In the genomic region with DNA sequence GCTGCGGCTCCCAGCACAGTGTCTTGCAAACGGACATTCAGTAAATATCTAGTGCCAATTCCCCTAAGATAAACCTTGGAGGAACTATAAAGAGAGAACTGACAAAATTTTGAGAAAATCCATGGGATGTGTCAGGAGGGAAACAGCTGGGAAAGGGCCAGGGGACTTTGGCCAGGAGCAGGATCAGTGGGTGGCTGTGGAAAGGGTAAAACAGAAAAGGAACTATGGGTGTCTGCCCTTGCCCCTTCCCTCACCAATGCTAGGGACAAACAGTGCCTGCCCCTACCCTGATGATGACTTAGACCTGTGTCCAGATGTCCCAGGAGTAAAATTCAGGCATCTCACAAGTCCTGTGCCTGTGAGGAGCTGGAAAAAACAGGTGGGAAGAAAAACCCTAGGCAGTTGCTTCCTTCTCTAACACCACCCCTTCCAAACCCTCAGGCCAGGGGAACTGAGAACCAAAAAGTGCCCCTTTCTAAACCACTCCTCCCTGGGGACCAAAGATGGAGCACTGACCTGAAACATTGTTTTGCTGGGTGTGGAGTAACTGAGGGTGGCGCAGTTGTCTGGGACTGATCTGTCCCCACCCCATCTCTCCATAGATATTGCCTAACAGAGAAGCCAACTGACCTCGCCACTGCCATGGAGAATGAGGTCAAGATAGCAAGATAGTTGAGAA, we compare ENCODE assay signal across 23 cellular contexts. TPM values are rescaled to one million over a fixed set of nuclear protein-coding genes. Genes with fewer than 3 reads are reported as not detected.
A peak's percentile ranks its signal among the peaks of the same experiment; 100 is the strongest.
DNase-seq lines count a peak whose midpoint lies in the region; ATAC-seq and TF ChIP-seq lines count a peak whose summit lies in the region.
"Had no signal": no experiment of that assay in that cellular context is flagged by ENCODE, and none has a peak within 500 bp of the region (broad histone marks: within the 10 kb centered on the region; RNA-seq: fewer than 3 reads in every experiment).

No MANE protein-coding gene starts in this region.

- no peak for DNase-seq in CD8-positive, alpha-beta memory T cell
- DNase-seq in T-cell (no peak), right lobe of liver (peak in 1 of 3 donors; percentile 56), HCEC 1CT (no peak), tibial artery (no peak), ACHN (no peak)
- DNase-seq: activated CD4-positive, alpha-beta T cell treated with anti-CD3 and anti-CD28 coated beads, Interleukin-2, amount 10 ng/mL, durations not matched to agents 7 days and 5 days; activated gamma-delta T cell; central memory CD4-positive, alpha-beta T cell; DND-41; mammary epithelial cell; MG63; NCI-H1930; NCI-H345; PC-3; SHP77; stimulated activated naive CD8-positive, alpha-beta T cell treated with anti-CD3 and anti-CD28 coated beads, Interleukin-15, Interleukin-2, amounts not matched to agents 100 U/mL and 50 U/mL, for 24 hours; SW 1271; transverse colon had no signal

- in situ Hi-C loops in ACHN (cut with HindIII; ENCODE audit: low pct_ligation_motif_present, low pct_unique_long_range_greater_than_20kb, low sequenced_read_pairs): no loop called here

- H3K4me1 Mint-ChIP-seq in CD8-positive, alpha-beta memory T cell: peaks cover 54 to 82% (median 64%) of the 10 kb centered on the region in 3 donors
- H3K4me1 Mint-ChIP-seq in T-cell: peaks cover 78 to 79% (median 79%) of the 10 kb centered on the region in 3 donors

- H3K4me1 ChIP-seq in BLaER1: peaks cover 54% of the 10 kb centered on the region
- peaks cover 56% of the 10 kb centered on the region for H3K4me1 ChIP-seq in CD8-positive, alpha-beta memory T cell (ENCODE audit: insufficient read depth, low read length)
- H3K4me1 ChIP-seq in right lobe of liver: peaks cover 0 to 24% (median 9%) of the 10 kb centered on the region in 4 donors
- peaks cover 0 to 9% (median 7%) of the 10 kb centered on the region in 4 donors for H3K4me1 ChIP-seq in tibial artery
- H3K4me1 ChIP-seq: parathyroid adenoma had no signal

- peak overlapping the region; percentile 32 to 96 (median 64) for H3K27ac Mint-ChIP-seq in CD8-positive, alpha-beta memory T cell
- peak overlapping the region; percentile 74 to 81 for H3K27ac Mint-ChIP-seq in T-cell

- H3K27me3 ChIP-seq in BLaER1: no peaks in the 10 kb centered on the region
- H3K27me3 ChIP-seq in CD8-positive, alpha-beta memory T cell (ENCODE audit: insufficient read depth, low read length, poor library complexity, severe bottlenecking): no peaks in the 10 kb centered on the region
- no peaks in the 10 kb centered on the region for H3K27me3 ChIP-seq in right lobe of liver
- no peaks in the 10 kb centered on the region for H3K27me3 ChIP-seq in tibial artery
- H3K27me3 ChIP-seq: MG63, transverse colon had no signal

- peak overlapping the region; percentile 37 for H3K27ac ChIP-seq in BLaER1
- no peak overlapping the region for H3K27ac ChIP-seq in CD8-positive, alpha-beta memory T cell (ENCODE audit: low read depth, low read length)
- H3K27ac ChIP-seq in right lobe of liver: peak overlapping the region; percentile 26 to 41 (median 39)
- H3K27ac ChIP-seq in tibial artery: no peak overlapping the region
- H3K27ac ChIP-seq: parathyroid adenoma, transverse colon had no signal

- H3K4me3 ChIP-seq in BLaER1: no peak overlapping the region
- H3K4me3 ChIP-seq in CD8-positive, alpha-beta memory T cell (ENCODE audit: low read length): no peak overlapping the region
- no peak overlapping the region for H3K4me3 ChIP-seq in right lobe of liver
- H3K4me3 ChIP-seq in tibial artery: no peak overlapping the region
- H3K4me3 ChIP-seq: MG63, transverse colon had no signal

- no peaks in the 10 kb centered on the region for H4K20me1 ChIP-seq in BLaER1

- H3K9me3 Mint-ChIP-seq in CD8-positive, alpha-beta memory T cell: no peaks in the 10 kb centered on the region
- no peaks in the 10 kb centered on the region for H3K9me3 Mint-ChIP-seq in T-cell

- TF ChIP-seq POLR2A in right lobe of liver (IDR thresholded peaks at IDR 0.05): no peak

- H3K9ac ChIP-seq in BLaER1: no peak overlapping the region
- H3K9ac ChIP-seq: parathyroid adenoma had no signal

- H3K4me3 Mint-ChIP-seq in CD8-positive, alpha-beta memory T cell: peak overlapping the region in 1 of 7 donors; percentile 39
- peak overlapping the region in 1 of 3 donors; percentile 48 for H3K4me3 Mint-ChIP-seq in T-cell
- H3K4me3 Mint-ChIP-seq: activated CD4-positive, alpha-beta T cell treated with anti-CD3 and anti-CD28 coated beads, Interleukin-2, amount 10 ng/mL, durations not matched to agents 7 days and 5 days; nephron had no signal

- peaks cover 0 to 2% (median 0%) of the 10 kb centered on the region in 3 donors for H3K36me3 Mint-ChIP-seq in CD8-positive, alpha-beta memory T cell
- H3K36me3 Mint-ChIP-seq in T-cell: no peaks in the 10 kb centered on the region

- 14% methylated on average over 4 of the region's 4 CpGs for WGBS in right lobe of liver (ENCODE audit: insufficient coverage, low coverage, low lambda C conversion rate, missing lambda C conversion rate)

- H3K9me3 ChIP-seq in BLaER1 (no peaks in the 10 kb centered on the region), right lobe of liver (no peaks in the 10 kb centered on the region), tibial artery (no peaks in the 10 kb centered on the region)
- H3K9me3 ChIP-seq in CD8-positive, alpha-beta memory T cell (ENCODE audit: low read length): no peaks in the 10 kb centered on the region
- H3K9me3 ChIP-seq: transverse colon had no signal

- POLR2A ChIA-PET in CD8-positive, alpha-beta memory T cell (lab: Charles Lee): no interaction called here
- POLR2A ChIA-PET in T-cell (lab: Charles Lee): interaction anchor here in 1 of 2 donors (0.7 kb wide), 1 partner anchor 67 kb away, joined by 3 read pairs; no protein-coding TSS in a partner anchor

- no peaks in the 10 kb centered on the region for H3K36me3 ChIP-seq in BLaER1
- no peaks in the 10 kb centered on the region for H3K36me3 ChIP-seq in CD8-positive, alpha-beta memory T cell (ENCODE audit: insufficient read depth, low read length)
- H3K36me3 ChIP-seq in right lobe of liver: no peaks in the 10 kb centered on the region
- no peaks in the 10 kb centered on the region for H3K36me3 ChIP-seq in tibial artery
- H3K36me3 ChIP-seq: MG63, transverse colon had no signal

- CTCF ChIA-PET in CD8-positive, alpha-beta memory T cell (lab: Charles Lee): interaction anchor here (0.7 to 1.2 kb wide), 2 partner anchors 8 to 11 kb away, joined by 3 to 5 read pairs; no protein-coding TSS in a partner anchor
- CTCF ChIA-PET in T-cell (lab: Charles Lee): no interaction called here

- intact Hi-C loops in right lobe of liver (cut with DNase I) (loop anchor here in 1 of 2 donors (10.0 kb wide), 1 partner anchor 57 kb away; a partner anchor contains a TSS), tibial artery (cut with DNase I; ENCODE audit: low total_unique reads) (no loop called here)

- ATAC-seq in T-cell (replicated peaks in 1 of 4) (no peak), right lobe of liver (peak; percentile 46 to 68 (median 56)), HG03342 (IDR thresholded peaks at IDR 0.05; ENCODE audit: unreplicated experiment) (no peak)
- ATAC-seq: PC-3; stimulated activated naive CD8-positive, alpha-beta T cell treated with anti-CD3 and anti-CD28 coated beads, Interleukin-15, Interleukin-2, amounts not matched to agents 100 U/mL and 50 U/mL, for 24 hours had no signal

- H3K27me3 Mint-ChIP-seq in CD8-positive, alpha-beta memory T cell: peaks cover 0 to 1% of the 10 kb centered on the region in 2 donors
- H3K27me3 Mint-ChIP-seq in T-cell: no peaks in the 10 kb centered on the region
- H3K27me3 Mint-ChIP-seq: activated CD4-positive, alpha-beta T cell treated with anti-CD3 and anti-CD28 coated beads, Interleukin-2, amount 10 ng/mL, durations not matched to agents 7 days and 5 days had no signal

- H3K4me2 ChIP-seq in BLaER1: peak overlapping the region; percentile 61

- TF ChIP-seq CTCF in right lobe of liver (IDR thresholded peaks at IDR 0.05) (peak in 1 of 4 donors; percentile 37), tibial artery (IDR thresholded peaks at IDR 0.05) (no peak)

RNA-seq across cellular contexts. Expression of a gene that starts 22.1 kb away (rescaled TPM):
- total RNA-seq in CD8-positive, alpha-beta memory T cell: 10 to 100 TPM; 23.4 to 26.4 TPM
- 85.3 TPM for polyA plus RNA-seq in CD8-positive, alpha-beta memory T cell
- total RNA-seq in T-cell (10 to 100 TPM; 43.7 to 80.1 (median 71.6) TPM), right lobe of liver (10 to 100 TPM; 12.4 to 35.5 (median 16.3) TPM)

RNA-seq across cellular contexts. Expression of a gene that starts 58.6 kb away (rescaled TPM):
- total RNA-seq in CD8-positive, alpha-beta memory T cell: 10 to 100 TPM; 23.4 to 25.3 TPM
- polyA plus RNA-seq in CD8-positive, alpha-beta memory T cell: 51.4 TPM
- total RNA-seq in T-cell (10 to 100 TPM; 19.5 to 29.6 (median 25.6) TPM), right lobe of liver (10 to 100 TPM; 10.5 to 24.2 (median 20.3) TPM)

Comparison
In these comparisons a context has a peak if more than half of its experiments do, and no peak if none do; other contexts are left out.
1. H3K27ac ChIP-seq: peak in BLaER1 (single experiment) and right lobe of liver (3 of 3); none in CD8-positive, alpha-beta memory T cell (single experiment) and tibial artery (0 of 2).
2. ATAC-seq: peak in right lobe of liver (4 of 4); none in T-cell (0 of 4) and HG03342 (single experiment).